Comparison of ENCODE assay signal across 8 cellular contexts in the genomic region with DNA sequence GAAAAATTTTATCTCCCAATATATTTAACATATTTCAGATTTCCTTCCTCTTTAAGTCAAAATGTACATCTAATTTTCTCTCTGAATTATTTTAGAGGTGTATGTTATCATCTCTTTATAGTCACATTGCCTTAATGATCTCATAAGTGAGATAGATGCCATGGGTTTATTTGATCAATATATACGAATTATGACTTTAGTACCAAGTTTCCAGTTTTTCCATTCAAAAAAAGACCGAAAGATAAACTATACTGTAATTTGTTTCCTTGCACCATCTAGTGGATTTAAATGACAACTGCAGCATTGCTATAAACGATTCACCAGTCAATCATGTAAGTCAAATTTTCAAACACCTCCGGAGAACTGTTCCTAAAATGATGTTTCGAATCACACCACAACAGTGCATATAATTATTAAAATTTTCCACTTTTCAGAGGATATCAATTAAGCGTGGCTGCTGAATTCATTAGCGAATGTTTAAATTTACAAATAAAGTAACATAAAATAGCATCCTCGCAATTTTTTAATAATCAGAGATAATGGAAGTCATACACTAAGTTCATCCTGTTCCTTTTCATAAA.
A peak's percentile ranks its signal among the peaks of the same experiment; 100 is the strongest.
DNase-seq lines count a peak whose midpoint lies in the region; ATAC-seq and TF ChIP-seq lines count a peak whose summit lies in the region.

No MANE protein-coding gene starts in this region.

- peak overlapping the region; percentile 86 to 89 for H3K9ac ChIP-seq in mucosa of rectum (ENCODE audit: low read depth in 1 of 2, low read length in 2 of 2)

- peaks cover 19 to 27% of the 10 kb centered on the region in 2 donors for H3K4me1 ChIP-seq in mucosa of rectum (ENCODE audit: control insufficient read depth in 2 of 2, insufficient read depth in 2 of 2, low read length in 2 of 2)

- intact Hi-C loops in posterior cingulate gyrus (cut with DNase I), result loop anchor here (2.0 to 10.0 kb wide), 2 partner anchors 122 to 512 kb away; no protein-coding TSS in a partner anchor

- H3K9me3 ChIP-seq in mucosa of rectum (ENCODE audit: control insufficient read depth in 2 of 2, low read length in 2 of 2), result no peaks in the 10 kb centered on the region

- peak; percentile 57 for TF ChIP-seq CTCF in AG09319 (IDR thresholded peaks at IDR 0.05; ENCODE audit: low read depth, low read length)

- no peaks in the 10 kb centered on the region for H3K27me3 ChIP-seq in mucosa of rectum (ENCODE audit: control insufficient read depth in 2 of 2, insufficient read depth in 2 of 2, low read length in 2 of 2)

- ATAC-seq in GM18505 (IDR thresholded peaks at IDR 0.05; ENCODE audit: unreplicated experiment) (peak; percentile 61), HG02938 (IDR thresholded peaks at IDR 0.05; ENCODE audit: unreplicated experiment) (peak; percentile 63)

- H3K27ac ChIP-seq in epithelial cell of prostate, result peak overlapping the region; percentile 85
- peak overlapping the region; percentile 91 to 95 for H3K27ac ChIP-seq in mucosa of rectum (ENCODE audit: low read depth in 2 of 2, low read length in 2 of 2)

- H3K4me3 ChIP-seq in mucosa of rectum (ENCODE audit: low read length in 2 of 2), result peak overlapping the region; percentile 85 to 88

- no peaks in the 10 kb centered on the region for H3K36me3 ChIP-seq in mucosa of rectum (ENCODE audit: control insufficient read depth in 2 of 2, insufficient read depth in 2 of 2, low read length in 2 of 2)

- TF ChIP-seq POLR2A in GM18505 (IDR thresholded peaks at IDR 0.05; ENCODE audit: borderline replicate concordance, extremely low read depth, insufficient read depth, insufficient read length), result no peak

- DNase-seq in AG09319 (ENCODE audit: extremely low read depth, low read depth), result peak; percentile 14
- DNase-seq in NCI-H1436 (lab: John Stamatoyannopoulos, UW), result peak; percentile 60
- DNase-seq in SW480 (ENCODE audit: low spot score), result peak; percentile 80
- no peak for DNase-seq in epithelial cell of prostate (ENCODE audit: low read depth, low spot score)
- DNase-seq in posterior cingulate gyrus, result no peak

Comparison
In these comparisons a context has a peak if more than half of its experiments do, and no peak if none do; other contexts are left out.
1. DNase-seq: peak in AG09319 (single experiment), NCI-H1436 (single experiment) and SW480 (single experiment); none in epithelial cell of prostate (single experiment) and posterior cingulate gyrus (0 of 10).